In genomic region chr9:16515207-16515606, GRCh38 we compare ENCODE assay signal across 14 cellular contexts.
DNase-seq lines count a peak whose midpoint lies in the region; ATAC-seq and TF ChIP-seq lines count a peak whose summit lies in the region.
"Had no signal": no experiment of that assay in that cellular context is flagged by ENCODE, and none has a peak within 500 bp of the region (broad histone marks: within the 10 kb centered on the region; RNA-seq: fewer than 3 reads in every experiment).

No MANE protein-coding gene starts in this region.

- no peak overlapping the region for H3K4me3 Mint-ChIP-seq in Calu3 (ENCODE audit: low read depth, unreplicated experiment)
- H3K4me3 Mint-ChIP-seq: activated naive CD4-positive, alpha-beta T cell treated with anti-CD3 and anti-CD28 coated beads, Interleukin-2, amount 10 ng/mL, durations not matched to agents 7 days and 5 days; naive B cell; T-cell had no signal

- DNase-seq in H7, result peak; percentile 23
- peak; percentile 58 for DNase-seq in amniotic epithelial cell (ENCODE audit: low read depth)
- peak; percentile 22 for DNase-seq in iPS-NIHi7 (ENCODE audit: extremely low spot score)
- DNase-seq in retina, result peak; percentile 66
- DNase-seq in NCI-H748 (lab: John Stamatoyannopoulos, UW; ENCODE audit: unreplicated experiment), result no peak
- DNase-seq in Calu3, result no peak
- no peak for DNase-seq in activated effector memory CD4-positive, alpha-beta T cell treated with Interleukin-2 at 50 U/mL for 16 hours
- DNase-seq: activated naive CD4-positive, alpha-beta T cell treated with anti-CD3 and anti-CD28 coated beads, Interleukin-2, amount 10 ng/mL, durations not matched to agents 7 days and 5 days; naive B cell; NCI-H1105 treated with DMSO at 0.1 percent for 48 hours; small intestine; T-cell had no signal

- no peak for TF ChIP-seq CTCF in Calu3 (IDR thresholded peaks at IDR 0.05; ENCODE audit: unreplicated experiment)

- H3K36me3 Mint-ChIP-seq in Calu3 (ENCODE audit: insufficient read depth, unreplicated experiment), result no peaks in the 10 kb centered on the region
- H3K36me3 Mint-ChIP-seq: activated naive CD4-positive, alpha-beta T cell treated with anti-CD3 and anti-CD28 coated beads, Interleukin-2, amount 10 ng/mL, durations not matched to agents 7 days and 5 days; naive B cell; T-cell had no signal

- CTCF ChIA-PET in Calu3 (lab: Charles Lee), result no interaction called here

- no peak overlapping the region for H3K27ac Mint-ChIP-seq in Calu3 (ENCODE audit: unreplicated experiment)
- H3K27ac Mint-ChIP-seq: activated naive CD4-positive, alpha-beta T cell treated with anti-CD3 and anti-CD28 coated beads, Interleukin-2, amount 10 ng/mL, durations not matched to agents 7 days and 5 days; naive B cell; T-cell had no signal

- no peaks in the 10 kb centered on the region for H3K27me3 ChIP-seq in H7 (ENCODE audit: control insufficient read depth, insufficient read depth, low read length)
- H3K27me3 ChIP-seq: cardiac muscle cell had no signal

- ATAC-seq in HG02884 (IDR thresholded peaks at IDR 0.05; ENCODE audit: unreplicated experiment), result no peak
- ATAC-seq: T-cell had no signal

- intact Hi-C loops in Calu3 (cut with micrococcal nuclease; ENCODE audit: unreplicated experiment), result no loop called here

- no peak overlapping the region for H3K4me3 ChIP-seq in H7 (ENCODE audit: insufficient read depth, low read depth, low read length)
- H3K4me3 ChIP-seq: cardiac muscle cell had no signal

- no peaks in the 10 kb centered on the region for H3K4me1 Mint-ChIP-seq in Calu3 (ENCODE audit: low read depth, unreplicated experiment)
- H3K4me1 Mint-ChIP-seq: activated naive CD4-positive, alpha-beta T cell treated with anti-CD3 and anti-CD28 coated beads, Interleukin-2, amount 10 ng/mL, durations not matched to agents 7 days and 5 days; naive B cell; T-cell had no signal

- no TSS peak for BruUV-seq in Calu3 (replicated peaks; lab: Mats Ljungman, UMichigan)

- no peaks in the 10 kb centered on the region for H3K36me3 ChIP-seq in H7 (replicated peaks; ENCODE audit: control insufficient read depth, insufficient read depth, low read length)
- H3K36me3 ChIP-seq: cardiac muscle cell had no signal

- H3K27me3 Mint-ChIP-seq in Calu3 (ENCODE audit: unreplicated experiment), result no peaks in the 10 kb centered on the region
- H3K27me3 Mint-ChIP-seq: activated naive CD4-positive, alpha-beta T cell treated with anti-CD3 and anti-CD28 coated beads, Interleukin-2, amount 10 ng/mL, durations not matched to agents 7 days and 5 days; naive B cell had no signal

- H3K9me3 Mint-ChIP-seq in Calu3 (ENCODE audit: low read depth, unreplicated experiment), result no peaks in the 10 kb centered on the region

Comparison
In these comparisons a context has a peak if more than half of its experiments do, and no peak if none do; other contexts are left out.
1. DNase-seq: peak in H7 (single experiment), amniotic epithelial cell (single experiment), iPS-NIHi7 (single experiment) and retina (single experiment); none in NCI-H748 (single experiment), Calu3 (single experiment) and activated effector memory CD4-positive, alpha-beta T cell treated with Interleukin-2 at 50 U/mL for 16 hours (single experiment).